In genomic region chr17:38798614-38799500, GRCh38 we compare ENCODE assay signal across 8 cellular contexts. TPM values are rescaled to one million over a fixed set of nuclear protein-coding genes. Genes with fewer than 3 reads are reported as not detected.
A peak's percentile ranks its signal among the peaks of the same experiment; 100 is the strongest.
DNase-seq lines count a peak whose midpoint lies in the region; ATAC-seq, FAIRE-seq and TF ChIP-seq lines count a peak whose summit lies in the region.

No MANE protein-coding gene starts in this region.

- DNase-seq in GF-D8 (lab: John Stamatoyannopoulos, UW): peak; percentile 30
- peak; percentile 78 for DNase-seq in Karpas-422
- no peak for DNase-seq in activated B cell treated with CpG ODN at 0.5 μM for 24 hours
- peak; percentile 53 for DNase-seq in choroid plexus epithelial cell (ENCODE audit: low read depth)
- DNase-seq in HepG2 (ENCODE audit: low spot score): peak; percentile 27
- DNase-seq in stimulated activated CD4-positive, alpha-beta T cell treated with anti-CD3 and anti-CD28 coated beads, Interleukin-4, amount 100 ng/mL, for 1 hour: peak; percentile 44

- intact Hi-C loops in activated B cell treated with CpG ODN at 0.5 μM for 24 hours (cut with micrococcal nuclease) (loop anchor here (1.0 to 2.0 kb wide), 5 partner anchors 12 to 354 kb away; partner anchors contain the start of genes CWC25 and PSMB3), HepG2 (cut with micrococcal nuclease; ENCODE audit: unreplicated experiment) (no loop called here)

- CTCF ChIA-PET in activated B cell treated with CpG ODN at 0.5 μM for 24 hours (lab: Charles Lee) (interaction anchor here (0.8 kb wide), 1 partner anchor 355 kb away, joined by 4 read pairs; no protein-coding TSS in a partner anchor), HepG2 (lab: Yijun Ruan, JAX; ENCODE audit: low intra/inter-chr PET ratio, low total read pairs) (no interaction called here)

- TF ChIP-seq RAD21 in HepG2 (CRISPR knock-in tag; IDR thresholded peaks at IDR 0.05): 0 out of 2 replicates have a peak, but pooled peaks have one; percentile 33

- H2AFZ ChIP-seq in Karpas-422 (ENCODE audit: low read length) (peak overlapping the region; percentile 68; the same call in 1 of the 2 replicates), HepG2 (ENCODE audit: low read length) (no peak overlapping the region)

- H3K9me2 ChIP-seq in Karpas-422 (replicated peaks; ENCODE audit: insufficient read depth, low read length): no peaks in the 10 kb centered on the region

- H3K36me3 Mint-ChIP-seq in activated B cell treated with CpG ODN at 0.5 μM for 24 hours (ENCODE audit: low read depth): peaks cover 40% of the 10 kb centered on the region

- TF ChIP-seq EP300 in HepG2 (IDR thresholded peaks at IDR 0.05; ENCODE audit: low read depth in 2 of 2, low read length in 2 of 2): no peak
- no peak for TF ChIP-seq EP300 in HepG2 (CRISPR knock-in tag; IDR thresholded peaks at IDR 0.05; ENCODE audit: borderline replicate concordance)

- H3K27ac Mint-ChIP-seq in activated B cell treated with CpG ODN at 0.5 μM for 24 hours: peak overlapping the region; percentile 81

- H3K9ac ChIP-seq in Karpas-422 (ENCODE audit: low read length): peak overlapping the region; percentile 98
- peak overlapping the region; percentile 99 for H3K9ac ChIP-seq in HepG2 (ENCODE audit: insufficient read depth, low read depth, low read length)

- peaks cover 37% of the 10 kb centered on the region for H3K4me1 Mint-ChIP-seq in activated B cell treated with CpG ODN at 0.5 μM for 24 hours

- TF ChIP-seq POLR2A in HepG2 (IDR thresholded peaks at IDR 0.05; ENCODE audit: insufficient read depth in 1 of 2, low read depth in 2 of 2, low read length in 2 of 2): peak in 1 of 2 experiments; percentile 43; a peak in 2 of 4 replicates

- 0 out of 2 replicates have a peak, but pooled peaks cover 4% of the 10 kb centered on the region for H4K20me1 ChIP-seq in Karpas-422 (ENCODE audit: insufficient read depth, low read depth, low read length)
- peaks cover 22% of the 10 kb centered on the region; the same call in 1 of the 2 replicates for H4K20me1 ChIP-seq in HepG2 (ENCODE audit: insufficient read depth, low read length)

- H3K36me3 ChIP-seq in Karpas-422 (ENCODE audit: insufficient read depth, low read length) (peaks cover 17% of the 10 kb centered on the region; the same call in 1 of the 2 replicates), HepG2 (replicated peaks in 1 of 2; ENCODE audit: control insufficient read depth in 1 of 2, insufficient read depth in 2 of 2, low read length in 2 of 2) (peaks cover 11 to 30% of the 10 kb centered on the region in 2 experiments)

- H3K27me3 ChIP-seq in Karpas-422 (ENCODE audit: low read length) (no peaks in the 10 kb centered on the region), HepG2 (ENCODE audit: control insufficient read depth in 1 of 2, insufficient read depth in 2 of 2, low read length in 2 of 2) (no peaks in the 10 kb centered on the region)

- H3K4me2 ChIP-seq in Karpas-422 (ENCODE audit: low read depth, low read length, poor library complexity, severe bottlenecking) (peak overlapping the region; percentile 85), HepG2 (ENCODE audit: low read depth, low read length) (peak overlapping the region; percentile 86)

- H3K9me3 ChIP-seq in Karpas-422 (ENCODE audit: low read length): no peaks in the 10 kb centered on the region
- H3K9me3 ChIP-seq in HepG2 (ENCODE audit: low read length): no peaks in the 10 kb centered on the region

- peak overlapping the region; percentile 60 for H3K27ac ChIP-seq in Karpas-422 (ENCODE audit: low read length)
- peak overlapping the region; percentile 87 for H3K27ac ChIP-seq in HepG2 (ENCODE audit: extremely low read length, insufficient read depth, low read length)

- H3K4me1 ChIP-seq in Karpas-422 (ENCODE audit: low read length) (peaks cover 23% of the 10 kb centered on the region), HepG2 (ENCODE audit: insufficient read depth, low read length) (peaks cover 39% of the 10 kb centered on the region)

- H3K4me3 Mint-ChIP-seq in activated B cell treated with CpG ODN at 0.5 μM for 24 hours: peak overlapping the region; percentile 88

- peak overlapping the region; percentile 77 for H3K4me3 ChIP-seq in Karpas-422 (ENCODE audit: low read length)
- H3K4me3 ChIP-seq in choroid plexus epithelial cell (ENCODE audit: low read depth, low read length): peak overlapping the region; percentile 84
- H3K4me3 ChIP-seq in HepG2 (replicated peaks in 1 of 3; ENCODE audit: insufficient read depth in 1 of 3, low read depth in 2 of 3, low read length in 3 of 3): peak overlapping the region; percentile 73 to 98 (median 90)

- in situ Hi-C loops in HepG2 (cut with HindIII; ENCODE audit: extremely low pct_ligation_motif_present, low pct_unique_long_range_greater_than_20kb): no loop called here

- BruUV-seq in HepG2 (replicated peaks; lab: Mats Ljungman, UMichigan): TSS peak; percentile 51

- ATAC-seq in GM21786 (IDR thresholded peaks at IDR 0.05; ENCODE audit: unreplicated experiment): peak; percentile 14
- peak; percentile 6 for ATAC-seq in activated B cell treated with CpG ODN at 0.5 μM for 24 hours (ENCODE audit: low read depth)
- ATAC-seq in HepG2: peak; percentile 43
- ATAC-seq in HG03378 (IDR thresholded peaks at IDR 0.05; ENCODE audit: unreplicated experiment): no peak

- POLR2A ChIA-PET in activated B cell treated with CpG ODN at 0.5 μM for 24 hours (lab: Charles Lee) (interaction anchor here (0.6 to 2.7 kb wide), 9 partner anchors 46 to 1441 kb away, joined by 3 to 16 read pairs (median 4); partner anchors contain the start of genes CDK12, LASP1, MLLT6 and PSMB3), HepG2 (lab: Yijun Ruan, JAX) (interaction anchor here (0.6 to 2.3 kb wide), 12 partner anchors 19 to 116 kb away, joined by 3 to 11 read pairs (median 3); partner anchors contain the start of genes CWC25, LASP1 and PSMB3)

- no peak for FAIRE-seq in HepG2 (lab: Jason Lieb, UNC)

- 1% methylated on average over 24 of the region's 53 CpGs for WGBS in HepG2 (ENCODE audit: low lambda C conversion rate)

- no peaks in the 10 kb centered on the region for H3K9me3 Mint-ChIP-seq in activated B cell treated with CpG ODN at 0.5 μM for 24 hours

- peaks cover 52% of the 10 kb centered on the region for H3K79me2 ChIP-seq in Karpas-422 (ENCODE audit: low read length)
- peaks cover 50% of the 10 kb centered on the region for H3K79me2 ChIP-seq in HepG2 (ENCODE audit: insufficient read depth, low read length)

- TF ChIP-seq CTCF in activated B cell treated with CpG ODN at 0.5 μM for 24 hours (IDR thresholded peaks at IDR 0.05) (no peak), choroid plexus epithelial cell (conservative IDR thresholded peaks at IDR 0.05; ENCODE audit: low read depth, low read length) (no peak), HepG2 (CRISPR knock-in tag; IDR thresholded peaks at IDR 0.05) (peak; percentile 47)

- no peaks in the 10 kb centered on the region for H3K27me3 Mint-ChIP-seq in activated B cell treated with CpG ODN at 0.5 μM for 24 hours

RNA-seq across cellular contexts. Expression of gene PIP4K2B, which starts 0.5 kb away (rescaled TPM):
- 32.0 and 42.7 TPM in 2 replicates for total RNA-seq in Karpas-422 (2014; rRNA removed; shearing (Covaris generic); ENCODE audit: low replicate concordance)
- 32.1 and 33.0 TPM in 2 replicates for total RNA-seq in activated B cell treated with CpG ODN at 0.5 μM for 24 hours
- total RNA-seq in HepG2 (2016; rRNA removed; fragmentation: Illumina TruSeq; extraction: Trizol): 54.0 and 63.6 TPM in 2 replicates
- 24.2 and 25.6 TPM in 2 replicates for total RNA-seq in HepG2 (2016; cell fraction: cytosol; rRNA removed; fragmentation: Illumina TruSeq; extraction: Trizol; ENCODE audit: low read depth)
- total RNA-seq in HepG2 (2016; cell fraction: insoluble cytoplasmic fraction; rRNA removed; fragmentation: Illumina TruSeq; extraction: Trizol): 50.9 and 54.9 TPM in 2 replicates
- total RNA-seq in HepG2 (2016; cell fraction: membrane; rRNA removed; fragmentation: Illumina TruSeq; extraction: Trizol): 49.8 and 54.0 TPM in 2 replicates
- total RNA-seq in HepG2 (2016; cell fraction: nucleus; rRNA removed; fragmentation: Illumina TruSeq; extraction: Trizol): 32.5 and 37.2 TPM in 2 replicates
- 20.4 and 24.5 TPM in 2 replicates for polyA plus RNA-seq in HepG2 (2011; rRNA removed)
- polyA plus RNA-seq in HepG2 (2011; cell fraction: cytosol; rRNA removed): 18.5 and 20.4 TPM in 2 replicates
- 45.9 and 55.3 TPM in 2 replicates for polyA plus RNA-seq in HepG2 (2011; cell fraction: nucleus; rRNA removed)
- 22.2 and 27.9 TPM in 2 replicates for polyA plus RNA-seq in HepG2 (2012)
- polyA plus RNA-seq in HepG2 (2016; cell fraction: cytosol; fragmentation: Illumina TruSeq; extraction: Trizol; ENCODE audit: low read depth): 12.9 and 15.0 TPM in 2 replicates
- 41.7 and 46.6 TPM in 2 replicates for polyA plus RNA-seq in HepG2 (2016; cell fraction: insoluble cytoplasmic fraction; fragmentation: Illumina TruSeq; extraction: Trizol; ENCODE audit: low read depth)
- polyA plus RNA-seq in HepG2 (2016; cell fraction: membrane; fragmentation: Illumina TruSeq; extraction: Trizol; ENCODE audit: low read depth): 27.7 and 30.2 TPM in 2 replicates
- polyA plus RNA-seq in HepG2 (2016; cell fraction: nucleus; fragmentation: Illumina TruSeq; extraction: Trizol; ENCODE audit: insufficient read depth, low read depth): 62.7 and 68.7 TPM in 2 replicates
- 76.9 and 79.2 TPM in 2 replicates for polyA minus RNA-seq in HepG2 (2011; rRNA and poly(A)+ RNA removed; ENCODE audit: low replicate concordance)
- 17.3 and 17.5 TPM in 2 replicates for polyA minus RNA-seq in HepG2 (2011; cell fraction: cytosol; rRNA and poly(A)+ RNA removed)
- polyA minus RNA-seq in HepG2 (2011; cell fraction: nucleus; rRNA and poly(A)+ RNA removed): 12.9 and 14.0 TPM in 2 replicates

RNA-seq across cellular contexts. Expression of gene CWC25, which starts 26.3 kb away (rescaled TPM):
- total RNA-seq in Karpas-422 (2014; rRNA removed; shearing (Covaris generic); ENCODE audit: low replicate concordance): 11.8 and 12.7 TPM in 2 replicates
- total RNA-seq in activated B cell treated with CpG ODN at 0.5 μM for 24 hours: 35.6 and 38.3 TPM in 2 replicates
- 12.7 and 15.6 TPM in 2 replicates for total RNA-seq in HepG2 (2016; rRNA removed; fragmentation: Illumina TruSeq; extraction: Trizol)
- 3.7 and 5.9 TPM in 2 replicates for total RNA-seq in HepG2 (2016; cell fraction: cytosol; rRNA removed; fragmentation: Illumina TruSeq; extraction: Trizol; ENCODE audit: low read depth)
- 12.1 and 16.1 TPM in 2 replicates for total RNA-seq in HepG2 (2016; cell fraction: insoluble cytoplasmic fraction; rRNA removed; fragmentation: Illumina TruSeq; extraction: Trizol)
- total RNA-seq in HepG2 (2016; cell fraction: membrane; rRNA removed; fragmentation: Illumina TruSeq; extraction: Trizol): 4.9 and 5.9 TPM in 2 replicates
- total RNA-seq in HepG2 (2016; cell fraction: nucleus; rRNA removed; fragmentation: Illumina TruSeq; extraction: Trizol): 16.2 and 16.8 TPM in 2 replicates
- polyA plus RNA-seq in HepG2 (2011; rRNA removed): 20.6 and 22.7 TPM in 2 replicates
- polyA plus RNA-seq in HepG2 (2011; cell fraction: cytosol; rRNA removed): 8.0 and 10.1 TPM in 2 replicates
- 75.8 and 78.0 TPM in 2 replicates for polyA plus RNA-seq in HepG2 (2011; cell fraction: nucleus; rRNA removed)
- 13.3 and 15.9 TPM in 2 replicates for polyA plus RNA-seq in HepG2 (2012)
- 1.3 and 1.4 TPM in 2 replicates for polyA plus RNA-seq in HepG2 (2016; cell fraction: cytosol; fragmentation: Illumina TruSeq; extraction: Trizol; ENCODE audit: low read depth)
- polyA plus RNA-seq in HepG2 (2016; cell fraction: insoluble cytoplasmic fraction; fragmentation: Illumina TruSeq; extraction: Trizol; ENCODE audit: low read depth): 13.2 and 13.4 TPM in 2 replicates
- 2.8 and 3.3 TPM in 2 replicates for polyA plus RNA-seq in HepG2 (2016; cell fraction: membrane; fragmentation: Illumina TruSeq; extraction: Trizol; ENCODE audit: low read depth)
- 51.8 and 58.8 TPM in 2 replicates for polyA plus RNA-seq in HepG2 (2016; cell fraction: nucleus; fragmentation: Illumina TruSeq; extraction: Trizol; ENCODE audit: insufficient read depth, low read depth)
- 7.6 and 11.6 TPM in 2 replicates for polyA minus RNA-seq in HepG2 (2011; rRNA and poly(A)+ RNA removed; ENCODE audit: low replicate concordance)
- 3.6 and 4.1 TPM in 2 replicates for polyA minus RNA-seq in HepG2 (2011; cell fraction: cytosol; rRNA and poly(A)+ RNA removed)
- polyA minus RNA-seq in HepG2 (2011; cell fraction: nucleus; rRNA and poly(A)+ RNA removed): 18.3 TPM in 2 replicates

RNA-seq across cellular contexts. Expression of gene PSMB3, which starts 46.3 kb away (rescaled TPM):
- total RNA-seq in Karpas-422 (2014; rRNA removed; shearing (Covaris generic); ENCODE audit: low replicate concordance): 243 and 277 TPM in 2 replicates
- total RNA-seq in activated B cell treated with CpG ODN at 0.5 μM for 24 hours (234 and 250 TPM in 2 replicates), HepG2 (2016; rRNA removed; fragmentation: Illumina TruSeq; extraction: Trizol) (517 and 688 TPM in 2 replicates)
- total RNA-seq in HepG2 (2016; cell fraction: cytosol; rRNA removed; fragmentation: Illumina TruSeq; extraction: Trizol; ENCODE audit: low read depth): 265 and 305 TPM in 2 replicates
- total RNA-seq in HepG2 (2016; cell fraction: insoluble cytoplasmic fraction; rRNA removed; fragmentation: Illumina TruSeq; extraction: Trizol): 517 and 718 TPM in 2 replicates
- 175 and 189 TPM in 2 replicates for total RNA-seq in HepG2 (2016; cell fraction: membrane; rRNA removed; fragmentation: Illumina TruSeq; extraction: Trizol)
- total RNA-seq in HepG2 (2016; cell fraction: nucleus; rRNA removed; fragmentation: Illumina TruSeq; extraction: Trizol): 146 and 163 TPM in 2 replicates
- polyA plus RNA-seq in HepG2 (2011; rRNA removed): 317 and 366 TPM in 2 replicates
- polyA plus RNA-seq in HepG2 (2011; cell fraction: cytosol; rRNA removed): 470 and 640 TPM in 2 replicates
- 121 and 122 TPM in 2 replicates for polyA plus RNA-seq in HepG2 (2011; cell fraction: nucleus; rRNA removed)
- polyA plus RNA-seq in HepG2 (2012): 167 and 213 TPM in 2 replicates
- 206 and 222 TPM in 2 replicates for polyA plus RNA-seq in HepG2 (2016; cell fraction: cytosol; fragmentation: Illumina TruSeq; extraction: Trizol; ENCODE audit: low read depth)
- 578 and 618 TPM in 2 replicates for polyA plus RNA-seq in HepG2 (2016; cell fraction: insoluble cytoplasmic fraction; fragmentation: Illumina TruSeq; extraction: Trizol; ENCODE audit: low read depth)
- 134 and 136 TPM in 2 replicates for polyA plus RNA-seq in HepG2 (2016; cell fraction: membrane; fragmentation: Illumina TruSeq; extraction: Trizol; ENCODE audit: low read depth)
- polyA plus RNA-seq in HepG2 (2016; cell fraction: nucleus; fragmentation: Illumina TruSeq; extraction: Trizol; ENCODE audit: insufficient read depth, low read depth): 227 and 228 TPM in 2 replicates
- polyA minus RNA-seq in HepG2 (2011; rRNA and poly(A)+ RNA removed; ENCODE audit: low replicate concordance): 383 and 657 TPM in 2 replicates
- polyA minus RNA-seq in HepG2 (2011; cell fraction: cytosol; rRNA and poly(A)+ RNA removed): 84.9 and 103 TPM in 2 replicates
- 32.9 and 35.0 TPM in 2 replicates for polyA minus RNA-seq in HepG2 (2011; cell fraction: nucleus; rRNA and poly(A)+ RNA removed)

RNA-seq across cellular contexts. Expression of gene PCGF2, which starts 50.7 kb away (rescaled TPM):
- total RNA-seq in Karpas-422 (2014; rRNA removed; shearing (Covaris generic); ENCODE audit: low replicate concordance): 0.15 and 0.58 TPM in 2 replicates
- not detected in 2 replicates for total RNA-seq in activated B cell treated with CpG ODN at 0.5 μM for 24 hours
- total RNA-seq in HepG2 (2016; rRNA removed; fragmentation: Illumina TruSeq; extraction: Trizol): 11.6 and 11.7 TPM in 2 replicates
- 12.6 and 19.2 TPM in 2 replicates for total RNA-seq in HepG2 (2016; cell fraction: cytosol; rRNA removed; fragmentation: Illumina TruSeq; extraction: Trizol; ENCODE audit: low read depth)
- 8.9 and 11.5 TPM in 2 replicates for total RNA-seq in HepG2 (2016; cell fraction: insoluble cytoplasmic fraction; rRNA removed; fragmentation: Illumina TruSeq; extraction: Trizol)
- 33.3 and 35.3 TPM in 2 replicates for total RNA-seq in HepG2 (2016; cell fraction: membrane; rRNA removed; fragmentation: Illumina TruSeq; extraction: Trizol)
- total RNA-seq in HepG2 (2016; cell fraction: nucleus; rRNA removed; fragmentation: Illumina TruSeq; extraction: Trizol): 13.3 and 14.9 TPM in 2 replicates
- 29.4 and 30.6 TPM in 2 replicates for polyA plus RNA-seq in HepG2 (2011; rRNA removed)
- polyA plus RNA-seq in HepG2 (2011; cell fraction: cytosol; rRNA removed): 18.7 and 30.8 TPM in 2 replicates
- 53.9 and 68.1 TPM in 2 replicates for polyA plus RNA-seq in HepG2 (2011; cell fraction: nucleus; rRNA removed)
- polyA plus RNA-seq in HepG2 (2012): 32.6 and 40.9 TPM in 2 replicates
- polyA plus RNA-seq in HepG2 (2016; cell fraction: cytosol; fragmentation: Illumina TruSeq; extraction: Trizol; ENCODE audit: low read depth): 194 and 224 TPM in 2 replicates
- polyA plus RNA-seq in HepG2 (2016; cell fraction: insoluble cytoplasmic fraction; fragmentation: Illumina TruSeq; extraction: Trizol; ENCODE audit: low read depth): 44.1 and 62.1 TPM in 2 replicates
- 209 and 253 TPM in 2 replicates for polyA plus RNA-seq in HepG2 (2016; cell fraction: membrane; fragmentation: Illumina TruSeq; extraction: Trizol; ENCODE audit: low read depth)
- polyA plus RNA-seq in HepG2 (2016; cell fraction: nucleus; fragmentation: Illumina TruSeq; extraction: Trizol; ENCODE audit: insufficient read depth, low read depth): 85.1 and 95.0 TPM in 2 replicates
- polyA minus RNA-seq in HepG2 (2011; rRNA and poly(A)+ RNA removed; ENCODE audit: low replicate concordance): 11.1 and 38.8 TPM in 2 replicates
- 30.5 and 32.4 TPM in 2 replicates for polyA minus RNA-seq in HepG2 (2011; cell fraction: cytosol; rRNA and poly(A)+ RNA removed)
- polyA minus RNA-seq in HepG2 (2011; cell fraction: nucleus; rRNA and poly(A)+ RNA removed): 13.9 and 14.2 TPM in 2 replicates

RNA-seq across cellular contexts. Expression of gene RPL23, which starts 54.7 kb away (rescaled TPM):
- total RNA-seq in Karpas-422 (2014; rRNA removed; shearing (Covaris generic); ENCODE audit: low replicate concordance): 2,394 and 2,712 TPM in 2 replicates
- total RNA-seq in activated B cell treated with CpG ODN at 0.5 μM for 24 hours (2,652 and 3,293 TPM in 2 replicates), HepG2 (2016; rRNA removed; fragmentation: Illumina TruSeq; extraction: Trizol) (2,790 and 3,298 TPM in 2 replicates)
- total RNA-seq in HepG2 (2016; cell fraction: cytosol; rRNA removed; fragmentation: Illumina TruSeq; extraction: Trizol; ENCODE audit: low read depth): 4,051 and 4,588 TPM in 2 replicates
- total RNA-seq in HepG2 (2016; cell fraction: insoluble cytoplasmic fraction; rRNA removed; fragmentation: Illumina TruSeq; extraction: Trizol): 2,655 and 3,446 TPM in 2 replicates
- 6,899 and 6,901 TPM in 2 replicates for total RNA-seq in HepG2 (2016; cell fraction: membrane; rRNA removed; fragmentation: Illumina TruSeq; extraction: Trizol)
- total RNA-seq in HepG2 (2016; cell fraction: nucleus; rRNA removed; fragmentation: Illumina TruSeq; extraction: Trizol): 995 and 1,125 TPM in 2 replicates
- 4,288 and 4,860 TPM in 2 replicates for polyA plus RNA-seq in HepG2 (2011; rRNA removed)
- 4,164 and 5,084 TPM in 2 replicates for polyA plus RNA-seq in HepG2 (2011; cell fraction: cytosol; rRNA removed)
- 680 and 915 TPM in 2 replicates for polyA plus RNA-seq in HepG2 (2011; cell fraction: nucleus; rRNA removed)
- polyA plus RNA-seq in HepG2 (2012): 4,457 and 5,527 TPM in 2 replicates
- 5,325 and 6,272 TPM in 2 replicates for polyA plus RNA-seq in HepG2 (2016; cell fraction: cytosol; fragmentation: Illumina TruSeq; extraction: Trizol; ENCODE audit: low read depth)
- 3,877 and 3,973 TPM in 2 replicates for polyA plus RNA-seq in HepG2 (2016; cell fraction: insoluble cytoplasmic fraction; fragmentation: Illumina TruSeq; extraction: Trizol; ENCODE audit: low read depth)
- 7,669 and 7,726 TPM in 2 replicates for polyA plus RNA-seq in HepG2 (2016; cell fraction: membrane; fragmentation: Illumina TruSeq; extraction: Trizol; ENCODE audit: low read depth)
- polyA plus RNA-seq in HepG2 (2016; cell fraction: nucleus; fragmentation: Illumina TruSeq; extraction: Trizol; ENCODE audit: insufficient read depth, low read depth): 2,046 and 2,062 TPM in 2 replicates
- 223 and 322 TPM in 2 replicates for polyA minus RNA-seq in HepG2 (2011; rRNA and poly(A)+ RNA removed; ENCODE audit: low replicate concordance)
- 1,056 and 1,226 TPM in 2 replicates for polyA minus RNA-seq in HepG2 (2011; cell fraction: cytosol; rRNA and poly(A)+ RNA removed)
- polyA minus RNA-seq in HepG2 (2011; cell fraction: nucleus; rRNA and poly(A)+ RNA removed): 292 and 362 TPM in 2 replicates
